1 cellular context compared by ENCODE assay signal in the genomic region with DNA sequence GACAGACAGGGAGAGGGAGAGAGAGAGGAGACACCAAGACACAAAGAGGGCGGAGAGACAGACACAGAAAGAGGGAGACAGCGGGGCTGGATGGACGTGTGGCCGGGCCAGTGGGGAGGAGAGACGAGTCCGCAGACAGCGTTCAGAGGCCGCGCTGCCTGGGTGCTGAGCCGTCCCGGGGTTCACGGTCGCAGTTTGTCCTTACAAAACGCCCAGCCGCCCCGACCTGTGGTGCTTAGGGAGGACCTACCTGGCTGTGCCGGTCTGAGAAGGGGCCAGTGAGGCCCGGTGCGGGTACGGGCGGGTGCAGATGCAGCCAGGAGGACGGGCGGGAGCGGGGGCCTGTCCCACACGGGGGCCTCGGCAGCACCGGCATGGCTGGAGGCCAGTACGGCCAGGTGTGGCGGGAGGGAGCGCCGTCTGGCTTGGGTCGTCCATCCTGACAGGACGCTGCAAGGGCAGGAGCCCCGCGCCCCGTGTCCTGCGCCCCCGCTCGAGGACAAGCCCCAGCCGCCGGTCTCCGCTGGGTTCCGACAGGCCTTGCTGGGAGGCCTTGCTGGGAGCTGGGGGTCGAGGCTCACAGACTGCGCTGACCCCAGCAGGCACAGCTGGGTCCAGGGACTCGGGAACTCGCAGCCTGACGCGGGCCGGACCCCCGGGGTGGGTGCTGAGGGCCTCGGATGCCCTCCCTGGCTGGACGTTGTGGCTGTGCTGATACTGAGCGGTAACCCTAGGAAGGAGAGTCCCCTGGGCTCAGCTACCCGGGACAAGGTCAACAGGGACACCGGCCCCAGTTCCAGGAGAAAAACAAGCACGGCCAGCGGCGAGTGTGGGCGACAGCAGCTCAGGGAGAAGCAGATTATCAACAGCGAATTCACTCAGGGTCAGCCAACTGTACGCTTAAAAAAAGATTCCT.
A peak's percentile ranks its signal among the peaks of the same experiment; 100 is the strongest.
TF ChIP-seq lines count a peak whose summit lies in the region.

No MANE protein-coding gene starts in this region.

TF ChIP-seq in HepG2, 621 proteins besides CTCF, POLR2A, EP300 and RAD21 (continued from another document and continues in another):
- TF ChIP-seq, protein P1, sequence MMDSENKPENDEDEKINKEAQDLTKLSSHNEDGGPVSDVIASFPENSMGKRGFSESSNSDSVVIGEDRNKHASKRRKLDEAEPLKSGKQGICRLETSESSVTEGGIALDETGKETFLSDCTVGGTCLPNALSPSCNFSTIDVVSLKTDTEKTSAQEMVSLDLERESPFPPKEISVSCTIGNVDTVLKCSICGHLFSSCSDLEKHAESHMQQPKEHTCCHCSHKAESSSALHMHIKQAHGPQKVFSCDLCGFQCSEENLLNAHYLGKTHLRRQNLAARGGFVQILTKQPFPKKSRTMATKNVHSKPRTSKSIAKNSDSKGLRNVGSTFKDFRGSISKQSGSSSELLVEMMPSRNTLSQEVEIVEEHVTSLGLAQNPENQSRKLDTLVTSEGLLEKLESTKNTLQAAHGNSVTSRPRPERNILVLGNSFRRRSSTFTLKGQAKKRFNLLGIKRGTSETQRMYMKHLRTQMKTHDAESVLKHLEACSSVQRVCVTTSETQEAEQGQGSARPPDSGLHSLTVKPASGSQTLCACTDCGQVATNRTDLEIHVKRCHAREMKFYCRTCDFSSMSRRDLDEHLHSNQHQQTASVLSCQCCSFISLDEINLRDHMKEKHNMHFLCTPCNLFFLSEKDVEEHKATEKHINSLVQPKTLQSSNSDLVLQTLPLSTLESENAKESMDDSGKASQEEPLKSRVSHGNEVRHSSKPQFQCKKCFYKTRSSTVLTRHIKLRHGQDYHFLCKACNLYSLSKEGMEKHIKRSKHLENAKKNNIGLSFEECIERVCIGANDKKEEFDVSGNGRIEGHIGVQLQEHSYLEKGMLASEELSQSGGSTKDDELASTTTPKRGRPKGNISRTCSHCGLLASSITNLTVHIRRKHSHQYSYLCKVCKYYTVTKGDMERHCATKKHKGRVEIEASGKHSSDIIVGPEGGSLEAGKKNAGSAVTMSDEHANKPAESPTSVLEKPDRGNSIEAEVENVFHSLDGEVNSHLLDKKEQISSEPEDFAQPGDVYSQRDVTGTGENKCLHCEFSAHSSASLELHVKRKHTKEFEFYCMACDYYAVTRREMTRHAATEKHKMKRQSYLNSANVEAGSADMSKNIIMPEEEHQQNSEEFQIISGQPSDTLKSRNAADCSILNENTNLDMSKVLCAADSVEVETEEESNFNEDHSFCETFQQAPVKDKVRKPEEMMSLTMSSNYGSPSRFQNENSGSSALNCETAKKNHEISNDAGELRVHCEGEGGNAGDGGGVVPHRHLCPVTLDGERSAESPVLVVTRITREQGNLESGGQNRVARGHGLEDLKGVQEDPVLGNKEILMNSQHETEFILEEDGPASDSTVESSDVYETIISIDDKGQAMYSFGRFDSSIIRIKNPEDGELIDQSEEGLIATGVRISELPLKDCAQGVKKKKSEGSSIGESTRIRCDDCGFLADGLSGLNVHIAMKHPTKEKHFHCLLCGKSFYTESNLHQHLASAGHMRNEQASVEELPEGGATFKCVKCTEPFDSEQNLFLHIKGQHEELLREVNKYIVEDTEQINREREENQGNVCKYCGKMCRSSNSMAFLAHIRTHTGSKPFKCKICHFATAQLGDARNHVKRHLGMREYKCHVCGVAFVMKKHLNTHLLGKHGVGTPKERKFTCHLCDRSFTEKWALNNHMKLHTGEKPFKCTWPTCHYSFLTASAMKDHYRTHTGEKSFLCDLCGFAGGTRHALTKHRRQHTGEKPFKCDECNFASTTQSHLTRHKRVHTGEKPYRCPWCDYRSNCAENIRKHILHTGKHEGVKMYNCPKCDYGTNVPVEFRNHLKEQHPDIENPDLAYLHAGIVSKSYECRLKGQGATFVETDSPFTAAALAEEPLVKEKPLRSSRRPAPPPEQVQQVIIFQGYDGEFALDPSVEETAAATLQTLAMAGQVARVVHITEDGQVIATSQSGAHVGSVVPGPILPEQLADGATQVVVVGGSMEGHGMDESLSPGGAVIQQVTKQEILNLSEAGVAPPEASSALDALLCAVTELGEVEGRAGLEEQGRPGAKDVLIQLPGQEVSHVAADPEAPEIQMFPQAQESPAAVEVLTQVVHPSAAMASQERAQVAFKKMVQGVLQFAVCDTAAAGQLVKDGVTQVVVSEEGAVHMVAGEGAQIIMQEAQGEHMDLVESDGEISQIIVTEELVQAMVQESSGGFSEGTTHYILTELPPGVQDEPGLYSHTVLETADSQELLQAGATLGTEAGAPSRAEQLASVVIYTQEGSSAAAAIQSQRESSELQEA (CRISPR knock-in tag; IDR thresholded peaks at IDR 0.05; ENCODE audit: not compliant biosample characterization) = no peak
- TF ChIP-seq ZNF674 (CRISPR knock-in tag; IDR thresholded peaks at IDR 0.05; ENCODE audit: low read depth) (no peak), MIER2 (CRISPR knock-in tag; IDR thresholded peaks at IDR 0.05) (no peak), STAT5B (CRISPR knock-in tag; IDR thresholded peaks at IDR 0.05) (no peak), ZEB1 (IDR thresholded peaks at IDR 0.05; ENCODE audit: insufficient replicate concordance, low read depth) (no peak), GLI4 (CRISPR knock-in tag; IDR thresholded peaks at IDR 0.05; ENCODE audit: borderline replicate concordance) (peak; percentile 82; the same call in 1 of the 2 replicates), U2AF2 (IDR thresholded peaks at IDR 0.05; ENCODE audit: low read depth, low read length) (no peak), MTF2 (CRISPR knock-in tag; IDR thresholded peaks at IDR 0.05; ENCODE audit: borderline replicate concordance) (no peak), ZNF207 (IDR thresholded peaks at IDR 0.05; ENCODE audit: borderline replicate concordance) (no peak), ZNF224 (CRISPR knock-in tag; IDR thresholded peaks at IDR 0.05) (no peak), RORA (CRISPR knock-in tag; IDR thresholded peaks at IDR 0.05) (no peak), FOXP1 (IDR thresholded peaks at IDR 0.05) (no peak), FOXP1 (CRISPR knock-in tag; IDR thresholded peaks at IDR 0.05) (no peak), ZNF251 (CRISPR knock-in tag; IDR thresholded peaks at IDR 0.05) (no peak), NKX3-1 (CRISPR knock-in tag; IDR thresholded peaks at IDR 0.05) (no peak), ZNF543 (CRISPR knock-in tag; IDR thresholded peaks at IDR 0.05) (peak; percentile 69; the same call in 1 of the 2 replicates), CREM (IDR thresholded peaks at IDR 0.05) (no peak), CREM (CRISPR knock-in tag; IDR thresholded peaks at IDR 0.05) (no peak), ZFP82 (CRISPR knock-in tag; IDR thresholded peaks at IDR 0.05; ENCODE audit: borderline replicate concordance) (no peak; the same call in 1 of the 2 replicates), NCOR1 (IDR thresholded peaks at IDR 0.05; ENCODE audit: borderline replicate concordance, low read length) (no peak), ATF7-NPFF (CRISPR knock-in tag; IDR thresholded peaks at IDR 0.05; ENCODE audit: low read depth) (peak; percentile 79), MAFK (conservative IDR thresholded peaks at IDR 0.05 in 1 of 2, IDR thresholded peaks at IDR 0.05 in 1 of 2; ENCODE audit: low read length in 2 of 2) (no peak), ZNF552 (CRISPR knock-in tag; IDR thresholded peaks at IDR 0.05; ENCODE audit: borderline replicate concordance) (0 out of 2 replicates have a peak, but pooled peaks have one; percentile 59), ZNF282 (IDR thresholded peaks at IDR 0.05; ENCODE audit: partially characterized antibody) (no peak)
- TF ChIP-seq, protein P2, sequence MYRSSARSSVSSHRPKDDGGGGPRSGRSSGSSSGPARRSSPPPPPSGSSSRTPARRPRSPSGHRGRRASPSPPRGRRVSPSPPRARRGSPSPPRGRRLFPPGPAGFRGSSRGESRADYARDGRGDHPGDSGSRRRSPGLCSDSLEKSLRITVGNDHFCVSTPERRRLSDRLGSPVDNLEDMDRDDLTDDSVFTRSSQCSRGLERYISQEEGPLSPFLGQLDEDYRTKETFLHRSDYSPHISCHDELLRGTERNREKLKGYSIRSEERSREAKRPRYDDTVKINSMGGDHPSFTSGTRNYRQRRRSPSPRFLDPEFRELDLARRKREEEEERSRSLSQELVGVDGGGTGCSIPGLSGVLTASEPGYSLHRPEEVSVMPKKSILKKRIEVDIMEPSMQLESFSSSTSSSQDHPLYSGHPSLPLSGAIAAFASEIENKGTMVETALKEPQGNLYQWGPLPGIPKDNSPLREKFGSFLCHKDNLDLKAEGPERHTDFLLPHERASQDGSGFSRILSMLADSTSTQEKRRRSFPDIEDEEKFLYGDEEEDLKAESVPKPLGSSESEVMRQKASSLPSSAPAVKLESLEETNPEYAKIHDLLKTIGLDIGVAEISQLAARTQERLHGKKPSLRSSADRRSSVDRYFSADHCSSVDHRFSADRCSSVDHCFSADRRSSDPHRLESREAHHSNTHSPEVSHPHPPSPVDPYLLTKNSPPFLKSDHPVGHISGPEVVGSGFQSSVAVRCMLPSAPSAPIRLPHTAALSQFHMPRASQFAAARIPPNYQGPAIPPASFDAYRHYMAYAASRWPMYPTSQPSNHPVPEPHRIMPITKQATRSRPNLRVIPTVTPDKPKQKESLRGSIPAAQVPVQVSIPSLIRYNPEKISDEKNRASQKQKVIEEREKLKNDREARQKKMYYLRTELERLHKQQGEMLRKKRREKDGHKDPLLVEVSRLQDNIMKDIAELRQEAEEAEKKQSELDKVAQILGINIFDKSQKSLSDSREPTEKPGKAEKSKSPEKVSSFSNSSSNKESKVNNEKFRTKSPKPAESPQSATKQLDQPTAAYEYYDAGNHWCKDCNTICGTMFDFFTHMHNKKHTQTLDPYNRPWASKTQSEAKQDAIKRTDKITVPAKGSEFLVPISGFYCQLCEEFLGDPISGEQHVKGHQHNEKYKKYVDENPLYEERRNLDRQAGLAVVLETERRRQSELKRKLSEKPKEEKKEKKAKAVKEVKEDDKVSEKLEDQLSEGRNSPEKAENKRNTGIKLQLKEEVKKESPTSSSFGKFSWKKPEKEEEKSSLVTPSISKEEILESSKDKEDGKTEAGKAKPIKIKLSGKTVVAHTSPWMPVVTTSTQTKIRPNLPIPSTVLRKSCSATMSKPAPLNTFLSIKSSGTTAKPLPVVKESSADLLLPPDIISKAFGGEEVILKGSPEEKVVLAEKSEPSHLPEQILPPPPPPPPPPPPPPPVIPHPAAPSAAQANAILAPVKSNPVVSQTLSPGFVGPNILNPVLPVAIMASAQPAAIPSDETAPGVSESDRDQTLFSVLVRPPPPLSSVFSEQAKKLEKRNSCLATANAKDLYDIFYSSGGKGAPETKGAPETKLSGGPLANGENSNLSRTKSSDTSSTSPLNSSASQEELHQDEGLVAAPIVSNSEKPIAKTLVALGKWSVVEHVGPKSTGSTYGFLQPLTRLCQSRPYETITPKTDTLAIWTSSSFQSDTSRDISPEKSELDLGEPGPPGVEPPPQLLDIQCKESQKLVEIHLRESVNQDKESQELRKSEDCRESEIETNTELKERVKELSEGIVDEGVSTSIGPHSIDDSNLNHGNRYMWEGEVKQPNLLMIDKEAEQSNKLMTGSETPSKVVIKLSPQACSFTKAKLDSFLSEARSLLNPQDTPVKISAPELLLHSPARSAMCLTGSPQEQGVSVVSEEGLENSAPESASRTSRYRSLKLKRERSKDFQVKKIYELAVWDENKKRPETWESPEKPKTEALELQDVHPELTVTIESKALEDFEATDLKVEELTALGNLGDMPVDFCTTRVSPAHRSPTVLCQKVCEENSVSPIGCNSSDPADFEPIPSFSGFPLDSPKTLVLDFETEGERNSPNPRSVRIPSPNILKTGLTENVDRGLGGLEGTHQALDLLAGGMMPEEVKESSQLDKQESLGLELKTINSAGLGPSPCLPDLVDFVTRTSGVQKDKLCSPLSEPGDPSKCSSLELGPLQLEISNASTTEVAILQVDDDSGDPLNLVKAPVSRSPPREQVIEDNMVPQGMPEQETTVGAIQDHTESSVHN (CRISPR knock-in tag; IDR thresholded peaks at IDR 0.05) = no peak
- TF ChIP-seq, protein P3, sequence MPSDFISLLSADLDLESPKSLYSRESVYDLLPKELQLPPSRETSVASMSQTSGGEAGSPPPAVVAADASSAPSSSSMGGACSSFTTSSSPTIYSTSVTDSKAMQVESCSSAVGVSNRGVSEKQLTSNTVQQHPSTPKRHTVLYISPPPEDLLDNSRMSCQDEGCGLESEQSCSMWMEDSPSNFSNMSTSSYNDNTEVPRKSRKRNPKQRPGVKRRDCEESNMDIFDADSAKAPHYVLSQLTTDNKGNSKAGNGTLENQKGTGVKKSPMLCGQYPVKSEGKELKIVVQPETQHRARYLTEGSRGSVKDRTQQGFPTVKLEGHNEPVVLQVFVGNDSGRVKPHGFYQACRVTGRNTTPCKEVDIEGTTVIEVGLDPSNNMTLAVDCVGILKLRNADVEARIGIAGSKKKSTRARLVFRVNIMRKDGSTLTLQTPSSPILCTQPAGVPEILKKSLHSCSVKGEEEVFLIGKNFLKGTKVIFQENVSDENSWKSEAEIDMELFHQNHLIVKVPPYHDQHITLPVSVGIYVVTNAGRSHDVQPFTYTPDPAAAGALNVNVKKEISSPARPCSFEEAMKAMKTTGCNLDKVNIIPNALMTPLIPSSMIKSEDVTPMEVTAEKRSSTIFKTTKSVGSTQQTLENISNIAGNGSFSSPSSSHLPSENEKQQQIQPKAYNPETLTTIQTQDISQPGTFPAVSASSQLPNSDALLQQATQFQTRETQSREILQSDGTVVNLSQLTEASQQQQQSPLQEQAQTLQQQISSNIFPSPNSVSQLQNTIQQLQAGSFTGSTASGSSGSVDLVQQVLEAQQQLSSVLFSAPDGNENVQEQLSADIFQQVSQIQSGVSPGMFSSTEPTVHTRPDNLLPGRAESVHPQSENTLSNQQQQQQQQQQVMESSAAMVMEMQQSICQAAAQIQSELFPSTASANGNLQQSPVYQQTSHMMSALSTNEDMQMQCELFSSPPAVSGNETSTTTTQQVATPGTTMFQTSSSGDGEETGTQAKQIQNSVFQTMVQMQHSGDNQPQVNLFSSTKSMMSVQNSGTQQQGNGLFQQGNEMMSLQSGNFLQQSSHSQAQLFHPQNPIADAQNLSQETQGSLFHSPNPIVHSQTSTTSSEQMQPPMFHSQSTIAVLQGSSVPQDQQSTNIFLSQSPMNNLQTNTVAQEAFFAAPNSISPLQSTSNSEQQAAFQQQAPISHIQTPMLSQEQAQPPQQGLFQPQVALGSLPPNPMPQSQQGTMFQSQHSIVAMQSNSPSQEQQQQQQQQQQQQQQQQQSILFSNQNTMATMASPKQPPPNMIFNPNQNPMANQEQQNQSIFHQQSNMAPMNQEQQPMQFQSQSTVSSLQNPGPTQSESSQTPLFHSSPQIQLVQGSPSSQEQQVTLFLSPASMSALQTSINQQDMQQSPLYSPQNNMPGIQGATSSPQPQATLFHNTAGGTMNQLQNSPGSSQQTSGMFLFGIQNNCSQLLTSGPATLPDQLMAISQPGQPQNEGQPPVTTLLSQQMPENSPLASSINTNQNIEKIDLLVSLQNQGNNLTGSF (CRISPR knock-in tag; IDR thresholded peaks at IDR 0.05) = peak; percentile 47; the same call in 1 of the 2 replicates
